In genomic region chr2:27742571-27742970, GRCh38 we compare ENCODE assay signal across 36 cellular contexts.
"Had no signal": no experiment of that assay in that cellular context is flagged by ENCODE, and none has a peak within 500 bp of the region (broad histone marks: within the 10 kb centered on the region; RNA-seq: fewer than 3 reads in every experiment).

No MANE protein-coding gene starts in this region.

- ATAC-seq: activated CD4-positive, alpha-beta T cell treated with anti-CD3 and anti-CD28 coated beads for 36 hours; activated CD4-positive, CD25-positive, alpha-beta regulatory T cell treated with anti-CD3 and anti-CD28 coated beads, Interleukin-2, amount 50 U/mL, for 24 hours; activated CD8-positive, alpha-beta memory T cell treated with anti-CD3 and anti-CD28 coated beads, Interleukin-2, amount 10 ng/mL, durations not matched to agents 7 days and 5 days; activated CD8-positive, alpha-beta T cell treated with anti-CD3 and anti-CD28 coated beads for 36 hours; activated naive CD4-positive, alpha-beta T cell treated with anti-CD3 and anti-CD28 coated beads, Interleukin-2, amount 50 U/mL, for 72 hours; activated T-helper 17 cell treated with anti-CD3 and anti-CD28 coated beads, Interleukin-2, amount 50 U/mL, for 72 hours; body of pancreas; T-cell had no signal

- H3K27ac Mint-ChIP-seq: activated CD4-positive, alpha-beta memory T cell treated with anti-CD3 and anti-CD28 coated beads for 36 hours; activated CD4-positive, alpha-beta T cell treated with anti-CD3 and anti-CD28 coated beads for 36 hours; activated CD4-positive, alpha-beta T cell treated with anti-CD3 and anti-CD28 coated beads, Interleukin-2, amount 10 ng/mL, durations not matched to agents 7 days and 5 days; activated CD8-positive, alpha-beta memory T cell treated with anti-CD3 and anti-CD28 coated beads, Interleukin-2, amount 10 ng/mL, durations not matched to agents 7 days and 5 days; activated CD8-positive, alpha-beta T cell treated with anti-CD3 and anti-CD28 coated beads for 36 hours; activated naive CD4-positive, alpha-beta T cell treated with anti-CD3 and anti-CD28 coated beads for 36 hours; activated naive CD8-positive, alpha-beta T cell treated with anti-CD3 and anti-CD28 coated beads for 36 hours; activated T-helper 1 cell treated with anti-CD3 and anti-CD28 coated beads, Interleukin-12 subunit alpha, Interleukin-12 subunit beta, Interleukin-2, Interleukin-4 antibody, amounts not matched to agents 30 ng/mL and 10 ng/mL and 1 ng/mL, durations not matched to agents 14 hours and 24 hours and 36 hours; activated T-helper 17 cell treated with anti-CD3 and anti-CD28 coated beads, Interleukin-2, amount 50 U/mL, for 72 hours; T-cell; T-helper 2 cell treated with Interferon-gamma antibody and Interleukin-4, amounts not matched to agents 5 μg/mL and 100 μg/mL, for 36 hours had no signal

- H3K27ac ChIP-seq: adrenal gland, body of pancreas, brain microvascular endothelial cell, breast epithelium, VCaP had no signal

- H3K4me1 Mint-ChIP-seq: activated CD4-positive, alpha-beta T cell treated with anti-CD3 and anti-CD28 coated beads for 36 hours; activated CD4-positive, alpha-beta T cell treated with anti-CD3 and anti-CD28 coated beads, Interleukin-2, amount 10 ng/mL, durations not matched to agents 7 days and 5 days; activated CD8-positive, alpha-beta memory T cell treated with anti-CD3 and anti-CD28 coated beads, Interleukin-2, amount 10 ng/mL, durations not matched to agents 7 days and 5 days; activated naive CD8-positive, alpha-beta T cell treated with anti-CD3 and anti-CD28 coated beads for 36 hours; activated T-helper 17 cell treated with anti-CD3 and anti-CD28 coated beads, Interleukin-2, amount 50 U/mL, for 72 hours; T-cell had no signal

- H3K4me3 ChIP-seq: adrenal gland, body of pancreas, breast epithelium had no signal

- H3K9me3 Mint-ChIP-seq: activated CD4-positive, alpha-beta memory T cell treated with anti-CD3 and anti-CD28 coated beads for 36 hours; activated CD4-positive, alpha-beta T cell treated with anti-CD3 and anti-CD28 coated beads, Interleukin-2, amount 10 ng/mL, durations not matched to agents 7 days and 5 days; activated CD8-positive, alpha-beta T cell treated with anti-CD3 and anti-CD28 coated beads for 36 hours; activated naive CD4-positive, alpha-beta T cell treated with anti-CD3 and anti-CD28 coated beads for 36 hours; activated naive CD4-positive, alpha-beta T cell treated with anti-CD3 and anti-CD28 coated beads, Interleukin-2, amount 50 U/mL, for 72 hours; activated naive CD8-positive, alpha-beta T cell treated with anti-CD3 and anti-CD28 coated beads for 36 hours; activated T-helper 1 cell treated with anti-CD3 and anti-CD28 coated beads, Interleukin-12 subunit alpha, Interleukin-12 subunit beta, Interleukin-2, Interleukin-4 antibody, amounts not matched to agents 30 ng/mL and 10 ng/mL and 1 ng/mL, durations not matched to agents 14 hours and 24 hours and 36 hours; activated T-helper 17 cell treated with anti-CD3 and anti-CD28 coated beads, Interleukin-2, amount 50 U/mL, for 72 hours; T-helper 2 cell treated with Interferon-gamma antibody and Interleukin-4, amounts not matched to agents 5 μg/mL and 100 μg/mL, for 36 hours had no signal

- H3K4me1 ChIP-seq: breast epithelium had no signal

- H3K36me3 ChIP-seq: adrenal gland, brain microvascular endothelial cell, breast epithelium had no signal

- H3K9me3 ChIP-seq: adrenal gland, body of pancreas, breast epithelium had no signal

- H3K36me3 Mint-ChIP-seq: activated CD4-positive, alpha-beta memory T cell treated with anti-CD3 and anti-CD28 coated beads for 36 hours; activated CD8-positive, alpha-beta memory T cell treated with anti-CD3 and anti-CD28 coated beads, Interleukin-2, amount 10 ng/mL, durations not matched to agents 7 days and 5 days; activated naive CD4-positive, alpha-beta T cell treated with anti-CD3 and anti-CD28 coated beads, Interleukin-2, amount 50 U/mL, for 72 hours; activated naive CD8-positive, alpha-beta T cell treated with anti-CD3 and anti-CD28 coated beads for 36 hours had no signal

- H3K4me3 Mint-ChIP-seq: activated CD4-positive, alpha-beta memory T cell treated with anti-CD3 and anti-CD28 coated beads for 36 hours; activated CD4-positive, alpha-beta T cell treated with anti-CD3 and anti-CD28 coated beads for 36 hours; activated CD4-positive, alpha-beta T cell treated with anti-CD3 and anti-CD28 coated beads, Interleukin-2, amount 10 ng/mL, durations not matched to agents 7 days and 5 days; activated CD8-positive, alpha-beta memory T cell treated with anti-CD3 and anti-CD28 coated beads, Interleukin-2, amount 10 ng/mL, durations not matched to agents 7 days and 5 days; activated CD8-positive, alpha-beta T cell treated with anti-CD3 and anti-CD28 coated beads for 36 hours; activated naive CD4-positive, alpha-beta T cell treated with anti-CD3 and anti-CD28 coated beads for 36 hours; activated naive CD8-positive, alpha-beta T cell treated with anti-CD3 and anti-CD28 coated beads for 36 hours; activated T-helper 1 cell treated with anti-CD3 and anti-CD28 coated beads, Interleukin-12 subunit alpha, Interleukin-12 subunit beta, Interleukin-2, Interleukin-4 antibody, amounts not matched to agents 30 ng/mL and 10 ng/mL and 1 ng/mL, durations not matched to agents 14 hours and 24 hours and 36 hours; activated T-helper 17 cell treated with anti-CD3 and anti-CD28 coated beads, Interleukin-2, amount 50 U/mL, for 72 hours; T-cell; T-helper 2 cell treated with Interferon-gamma antibody and Interleukin-4, amounts not matched to agents 5 μg/mL and 100 μg/mL, for 36 hours had no signal

- FAIRE-seq: astrocyte, colon, TTC549 had no signal

- DNase-seq: activated CD4-positive, alpha-beta memory T cell treated with anti-CD3 and anti-CD28 coated beads for 36 hours; activated CD4-positive, alpha-beta T cell treated with anti-CD3 and anti-CD28 coated beads for 1 hour; activated CD4-positive, alpha-beta T cell treated with anti-CD3 and anti-CD28 coated beads for 36 hours; activated CD4-positive, alpha-beta T cell treated with anti-CD3 and anti-CD28 coated beads for 48 hours; activated CD4-positive, alpha-beta T cell treated with anti-CD3 and anti-CD28 coated beads, Interleukin-2, amount 10 ng/mL, durations not matched to agents 7 days and 5 days; activated CD4-positive, CD25-positive, alpha-beta regulatory T cell; activated CD8-positive, alpha-beta memory T cell treated with anti-CD3 and anti-CD28 coated beads, Interleukin-2, amount 10 ng/mL, durations not matched to agents 7 days and 5 days; activated CD8-positive, alpha-beta T cell treated with anti-CD3 and anti-CD28 coated beads for 36 hours; activated effector memory CD4-positive, alpha-beta T cell treated with anti-CD3 and anti-CD28 coated beads, Interleukin-2, amount 50 U/mL, for 16 hours; activated gamma-delta T cell treated with Interleukin-2 at 50 U/mL for 16 hours; activated naive CD4-positive, alpha-beta T cell; activated naive CD4-positive, alpha-beta T cell treated with anti-CD3 and anti-CD28 coated beads for 36 hours; activated naive CD4-positive, alpha-beta T cell treated with anti-CD3 and anti-CD28 coated beads, Interleukin-2, amount 50 U/mL, for 16 hours; activated naive CD8-positive, alpha-beta T cell treated with anti-CD3 and anti-CD28 coated beads for 36 hours; activated T-cell treated with anti-CD3 and anti-CD28 coated beads for 4 hours; activated T-cell treated with anti-CD3 and anti-CD28 coated beads, Interleukin-2, amount 50 U/mL, for 1 hour; activated T-cell treated with anti-CD3 and anti-CD28 coated beads, Interleukin-2, amount 50 U/mL, for 48 hours; amniotic stem cell; aorta; body of pancreas; brain microvascular endothelial cell; central memory CD4-positive, alpha-beta T cell; T-cell; T-helper 2 cell; T-helper 9 cell had no signal

- H3K27me3 Mint-ChIP-seq: activated CD4-positive, alpha-beta memory T cell treated with anti-CD3 and anti-CD28 coated beads for 36 hours; activated naive CD8-positive, alpha-beta T cell treated with anti-CD3 and anti-CD28 coated beads for 36 hours had no signal

- H3K27me3 ChIP-seq: adrenal gland, body of pancreas, brain microvascular endothelial cell, breast epithelium had no signal
